In the genomic region with DNA sequence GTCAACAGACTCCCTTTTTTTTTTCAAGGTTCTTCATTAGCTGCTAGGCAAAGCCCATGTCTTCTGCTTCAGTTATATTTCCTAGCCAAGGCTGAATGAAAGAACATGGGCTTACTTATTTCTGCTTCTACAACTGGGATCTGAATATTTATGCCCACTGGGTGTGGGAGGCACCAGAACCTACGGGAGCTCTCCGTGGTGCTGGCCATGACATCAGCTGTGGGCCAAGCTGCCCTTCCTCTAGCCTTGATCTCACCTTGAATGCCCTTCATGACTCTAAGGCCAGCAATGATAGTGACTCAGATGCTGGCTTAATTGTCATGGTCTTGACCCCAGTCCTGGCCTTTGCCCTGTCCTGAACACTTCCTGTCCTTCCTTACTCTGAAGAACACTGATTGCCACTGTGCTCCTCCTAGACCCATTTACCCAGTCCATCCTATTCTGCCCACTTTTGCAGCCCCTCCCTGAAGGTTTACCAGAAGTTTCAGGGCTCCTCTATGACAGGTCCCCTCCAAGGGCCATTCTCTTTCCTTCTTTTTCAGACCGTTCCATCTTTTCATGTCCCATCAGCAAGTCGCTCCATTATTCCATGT, we compare ENCODE assay signal across 20 cellular contexts. TPM values are rescaled to one million over a fixed set of nuclear protein-coding genes. Genes with fewer than 3 reads are reported as not detected.
A peak's percentile ranks its signal among the peaks of the same experiment; 100 is the strongest.
DNase-seq lines count a peak whose midpoint lies in the region; ATAC-seq, FAIRE-seq and TF ChIP-seq lines count a peak whose summit lies in the region.
"Had no signal": no experiment of that assay in that cellular context is flagged by ENCODE, and none has a peak within 500 bp of the region (broad histone marks: within the 10 kb centered on the region; RNA-seq: fewer than 3 reads in every experiment).

No MANE protein-coding gene starts in this region.

- H3K27ac ChIP-seq in breast epithelium, result no peak overlapping the region
- H3K27ac ChIP-seq in PC-3 (ENCODE audit: low read length), result no peak overlapping the region
- H3K27ac ChIP-seq in esophagus muscularis mucosa (replicated peaks in 1 of 4), result no peak overlapping the region
- H3K27ac ChIP-seq in uterus, result no peak overlapping the region
- H3K27ac ChIP-seq: heart left ventricle, ovary, WERI-Rb-1 had no signal

- no peak overlapping the region for H3K4me3 Mint-ChIP-seq in MCF 10A (ENCODE audit: unreplicated experiment)
- no peak overlapping the region for H3K4me3 Mint-ChIP-seq in activated T-helper 2 cell treated with anti-CD3 and anti-CD28 coated beads, Interferon-gamma antibody, Interleukin-2, Interleukin-4, amounts not matched to agents 10 μg/mL and 5 μg/mL and 100 μg/mL, durations not matched to agents 14 hours and 24 hours and 36 hours (ENCODE audit: low read depth)
- H3K4me3 Mint-ChIP-seq: dendritic cell treated with granulocyte-macrophage colony-stimulating factor and Interleukin-4, amounts not matched to agents 40 ng/mL and 50 ng/mL, for 4 days had no signal

- no peaks in the 10 kb centered on the region for H3K9me2 ChIP-seq in PC-3 (replicated peaks; ENCODE audit: low read length)

- DNase-seq in MCF 10A (ENCODE audit: unreplicated experiment), result peak; percentile 40
- no peak for DNase-seq in breast epithelium (ENCODE audit: low spot score in 2 of 2)
- peak; percentile 10 for DNase-seq in PC-3
- DNase-seq in esophagus muscularis mucosa (ENCODE audit: extremely low spot score), result peak; percentile 29
- DNase-seq in urothelium cell line (ENCODE audit: low spot score), result peak; percentile 46
- DNase-seq in activated T-helper 2 cell treated with anti-CD3 and anti-CD28 coated beads, Interferon-gamma antibody, Interleukin-2, Interleukin-4, amounts not matched to agents 10 μg/mL and 5 μg/mL and 100 μg/mL, durations not matched to agents 14 hours and 24 hours and 36 hours (ENCODE audit: low spot score), result no peak
- no peak for DNase-seq in uterus
- DNase-seq: activated effector memory CD4-positive, alpha-beta T cell treated with Interleukin-2 at 50 U/mL for 16 hours; aorta; GDM1; heart left ventricle; NCI-H146; ovary; small intestine; SW 1271; trophoblast cell; WERI-Rb-1 had no signal

- no peak overlapping the region for H3K4me2 ChIP-seq in PC-3 (ENCODE audit: low read length)

- no peak for TF ChIP-seq EP300 in esophagus muscularis mucosa (IDR thresholded peaks at IDR 0.05)

- H3K9me3 Mint-ChIP-seq in MCF 10A (ENCODE audit: unreplicated experiment), result no peaks in the 10 kb centered on the region
- H3K9me3 Mint-ChIP-seq in activated T-helper 2 cell treated with anti-CD3 and anti-CD28 coated beads, Interferon-gamma antibody, Interleukin-2, Interleukin-4, amounts not matched to agents 10 μg/mL and 5 μg/mL and 100 μg/mL, durations not matched to agents 14 hours and 24 hours and 36 hours, result no peaks in the 10 kb centered on the region

- POLR2A ChIA-PET in MCF 10A (lab: Yijun Ruan, JAX), result no interaction called here
- POLR2A ChIA-PET in PC-3 (lab: Charles Lee; ENCODE audit: unreplicated experiment), result no interaction called here

- H3K4me3 ChIP-seq in breast epithelium (no peak overlapping the region), PC-3 (ENCODE audit: low read length) (no peak overlapping the region), esophagus muscularis mucosa (no peak overlapping the region), uterus (no peak overlapping the region)
- H3K4me3 ChIP-seq: heart left ventricle, ovary had no signal

- TF ChIP-seq CTCF in MCF 10A (IDR thresholded peaks at IDR 0.05; ENCODE audit: unreplicated experiment), result no peak
- no peak for TF ChIP-seq CTCF in breast epithelium (IDR thresholded peaks at IDR 0.05)
- TF ChIP-seq CTCF in PC-3 (conservative IDR thresholded peaks at IDR 0.05; ENCODE audit: low read depth, low read length), result no peak
- no peak for TF ChIP-seq CTCF in esophagus muscularis mucosa (IDR thresholded peaks at IDR 0.05)
- TF ChIP-seq CTCF in uterus (IDR thresholded peaks at IDR 0.05), result no peak

- no peak for TF ChIP-seq POLR2A in breast epithelium (IDR thresholded peaks at IDR 0.05)
- TF ChIP-seq POLR2A in esophagus muscularis mucosa (IDR thresholded peaks at IDR 0.05; ENCODE audit: low read depth), result no peak
- TF ChIP-seq POLR2A in uterus (IDR thresholded peaks at IDR 0.05), result no peak

- no peak overlapping the region for H2AFZ ChIP-seq in PC-3 (ENCODE audit: low read length)

- H3K27ac Mint-ChIP-seq in MCF 10A (ENCODE audit: low read depth, unreplicated experiment), result no peak overlapping the region
- H3K27ac Mint-ChIP-seq in activated T-helper 2 cell treated with anti-CD3 and anti-CD28 coated beads, Interferon-gamma antibody, Interleukin-2, Interleukin-4, amounts not matched to agents 10 μg/mL and 5 μg/mL and 100 μg/mL, durations not matched to agents 14 hours and 24 hours and 36 hours, result no peak overlapping the region
- H3K27ac Mint-ChIP-seq: dendritic cell treated with granulocyte-macrophage colony-stimulating factor and Interleukin-4, amounts not matched to agents 40 ng/mL and 50 ng/mL, for 4 days had no signal

- H3K79me2 ChIP-seq in PC-3 (ENCODE audit: low read length), result no peaks in the 10 kb centered on the region

- no peaks in the 10 kb centered on the region for H3F3A ChIP-seq in PC-3 (ENCODE audit: low read length, unreplicated experiment)

- FAIRE-seq in urothelium cell line (lab: Jason Lieb, UNC), result no peak
- FAIRE-seq: small intestine had no signal

- no peak overlapping the region for H3K9ac ChIP-seq in PC-3 (ENCODE audit: low read length)

- H3K36me3 Mint-ChIP-seq in MCF 10A (ENCODE audit: insufficient read depth, unreplicated experiment), result no peaks in the 10 kb centered on the region
- H3K36me3 Mint-ChIP-seq in activated T-helper 2 cell treated with anti-CD3 and anti-CD28 coated beads, Interferon-gamma antibody, Interleukin-2, Interleukin-4, amounts not matched to agents 10 μg/mL and 5 μg/mL and 100 μg/mL, durations not matched to agents 14 hours and 24 hours and 36 hours (ENCODE audit: low read depth), result no peaks in the 10 kb centered on the region

- no peak for ATAC-seq in PC-3
- ATAC-seq in GM18517 (IDR thresholded peaks at IDR 0.05; ENCODE audit: unreplicated experiment), result no peak
- ATAC-seq: heart left ventricle had no signal

- CTCF ChIA-PET in MCF 10A (lab: Yijun Ruan, JAX), result interaction anchor here (0.6 to 1.1 kb wide), 2 partner anchors 317 to 437 kb away, joined by 3 read pairs; no protein-coding TSS in a partner anchor
- CTCF ChIA-PET in PC-3 (lab: Charles Lee), result no interaction called here

- H3K36me3 ChIP-seq in breast epithelium, result no peaks in the 10 kb centered on the region
- H3K36me3 ChIP-seq in PC-3 (ENCODE audit: low read depth, low read length), result no peaks in the 10 kb centered on the region
- no peaks in the 10 kb centered on the region for H3K36me3 ChIP-seq in esophagus muscularis mucosa
- H3K36me3 ChIP-seq in uterus, result no peaks in the 10 kb centered on the region
- H3K36me3 ChIP-seq: heart left ventricle, ovary, WERI-Rb-1 had no signal

- no peaks in the 10 kb centered on the region for H4K20me1 ChIP-seq in PC-3 (ENCODE audit: low read length)

- H3K4me1 Mint-ChIP-seq in MCF 10A (ENCODE audit: insufficient read depth, unreplicated experiment), result peaks cover 8% of the 10 kb centered on the region
- H3K4me1 Mint-ChIP-seq in activated T-helper 2 cell treated with anti-CD3 and anti-CD28 coated beads, Interferon-gamma antibody, Interleukin-2, Interleukin-4, amounts not matched to agents 10 μg/mL and 5 μg/mL and 100 μg/mL, durations not matched to agents 14 hours and 24 hours and 36 hours (ENCODE audit: low read depth), result no peaks in the 10 kb centered on the region

- BruUV-seq in MCF 10A (replicated peaks; lab: Mats Ljungman, UMichigan) (no TSS peak), PC-3 (replicated peaks; lab: Mats Ljungman, UMichigan) (no TSS peak)

- WGBS in esophagus muscularis mucosa, result 72% methylated on average over 3 of the region's 4 CpGs

- H3K27me3 Mint-ChIP-seq in MCF 10A (ENCODE audit: insufficient read depth, unreplicated experiment), result peaks cover 31% of the 10 kb centered on the region
- H3K27me3 Mint-ChIP-seq in activated T-helper 2 cell treated with anti-CD3 and anti-CD28 coated beads, Interferon-gamma antibody, Interleukin-2, Interleukin-4, amounts not matched to agents 10 μg/mL and 5 μg/mL and 100 μg/mL, durations not matched to agents 14 hours and 24 hours and 36 hours (ENCODE audit: low read depth), result no peaks in the 10 kb centered on the region

- H3K4me1 ChIP-seq in breast epithelium (no peaks in the 10 kb centered on the region), PC-3 (ENCODE audit: insufficient read depth, low read length) (no peaks in the 10 kb centered on the region), esophagus muscularis mucosa (no peaks in the 10 kb centered on the region), uterus (no peaks in the 10 kb centered on the region)

- no peaks in the 10 kb centered on the region for H3K9me3 ChIP-seq in breast epithelium
- H3K9me3 ChIP-seq in PC-3 (ENCODE audit: low read length), result no peaks in the 10 kb centered on the region
- no peaks in the 10 kb centered on the region for H3K9me3 ChIP-seq in esophagus muscularis mucosa
- H3K9me3 ChIP-seq in uterus, result no peaks in the 10 kb centered on the region
- H3K9me3 ChIP-seq: ovary had no signal

- intact Hi-C loops in MCF 10A (cut with micrococcal nuclease), result no loop called here
- intact Hi-C loops in breast epithelium (cut with DNase I; ENCODE audit: low total_unique reads), result no loop called here
- intact Hi-C loops in PC-3 (cut with micrococcal nuclease), result no loop called here
- intact Hi-C loops in esophagus muscularis mucosa (cut with DNase I), result no loop called here
- intact Hi-C loops in activated T-helper 2 cell treated with anti-CD3 and anti-CD28 coated beads, Interferon-gamma antibody, Interleukin-2, Interleukin-4, amounts not matched to agents 10 μg/mL and 5 μg/mL and 100 μg/mL, durations not matched to agents 14 hours and 24 hours and 36 hours (cut with micrococcal nuclease), result no loop called here
- intact Hi-C loops in uterus (cut with DNase I; ENCODE audit: low total_unique reads), result no loop called here

- H3K27me3 ChIP-seq in breast epithelium (no peaks in the 10 kb centered on the region), PC-3 (ENCODE audit: low read length) (peaks cover 43% of the 10 kb centered on the region), esophagus muscularis mucosa (peaks cover 0 to 33% (median 0%) of the 10 kb centered on the region in 4 donors), uterus (peaks cover 0 to 3% of the 10 kb centered on the region in 2 donors)
- H3K27me3 ChIP-seq: ovary had no signal

RNA-seq across cellular contexts. Expression of a gene that starts 32.8 kb away (rescaled TPM):
- total RNA-seq in MCF 10A (2022) (not detected in 2 replicates), breast epithelium (not detected), PC-3 (2014; rRNA removed) (not detected in 2 replicates), esophagus muscularis mucosa (not detected), uterus (not detected)
- total RNA-seq in activated T-helper 2 cell treated with anti-CD3 and anti-CD28 coated beads, Interferon-gamma antibody, Interleukin-2, Interleukin-4, amounts not matched to agents 10 μg/mL and 5 μg/mL and 100 μg/mL, durations not matched to agents 14 hours and 24 hours and 36 hours, result not detected in 2 replicates
- total RNA-seq: aorta, heart left ventricle, OCI-LY7, ovary had no signal

Comparison
In these comparisons a context has a peak if more than half of its experiments do, and no peak if none do; other contexts are left out.
1. DNase-seq: peak in MCF 10A (single experiment), PC-3 (single experiment), esophagus muscularis mucosa (single experiment) and urothelium cell line (single experiment); none in breast epithelium (0 of 2), activated T-helper 2 cell treated with anti-CD3 and anti-CD28 coated beads, Interferon-gamma antibody, Interleukin-2, Interleukin-4, amounts not matched to agents 10 μg/mL and 5 μg/mL and 100 μg/mL, durations not matched to agents 14 hours and 24 hours and 36 hours (single experiment) and uterus (0 of 2).